In genomic region chr4:8674311-8674885, GRCh38 we compare ENCODE assay signal across 20 cellular contexts.
"Had no signal": no experiment of that assay in that cellular context is flagged by ENCODE, and none has a peak within 500 bp of the region (broad histone marks: within the 10 kb centered on the region; RNA-seq: fewer than 3 reads in every experiment).

No MANE protein-coding gene starts in this region.

- H3K4me1 ChIP-seq: left ventricle myocardium inferior, parathyroid adenoma, right atrium auricular region, tibial nerve, upper lobe of left lung, vagina had no signal

- H3K4me3 ChIP-seq: left ventricle myocardium inferior, right atrium auricular region, tibial nerve, upper lobe of left lung, vagina had no signal

- H3K36me3 ChIP-seq: left ventricle myocardium inferior, right atrium auricular region, tibial nerve, upper lobe of left lung, vagina had no signal

- DNase-seq: hypothalamus; immature natural killer cell; left ventricle myocardium inferior; midbrain; naive thymus-derived CD8-positive, alpha-beta T cell; small intestine; stimulated activated CD4-positive, alpha-beta T cell treated with anti-CD3 and anti-CD28 coated beads, Interleukin-1b, Interleukin-23, amount 100 ng/mL, for 48 hours; stimulated activated CD4-positive, alpha-beta T cell treated with anti-CD3 and anti-CD28 coated beads, Interleukin-2, amount 100 ng/mL, for 48 hours; stimulated activated CD4-positive, alpha-beta T cell treated with anti-CD3 and anti-CD28 coated beads, Interleukin-4, amount 100 ng/mL, for 4 hours; stimulated activated CD8-positive, alpha-beta memory T cell treated with anti-CD3 and anti-CD28 coated beads, Interleukin-4, amount 100 ng/mL, for 48 hours; stimulated activated naive CD4-positive, alpha-beta T cell treated with Interleukin-2 at 50 U/mL for 16 hours; stimulated activated naive CD8-positive, alpha-beta T cell treated with anti-CD3 and anti-CD28 coated beads, Interleukin-15, amount 100 ng/mL, for 72 hours; substantia nigra had no signal

- H3K27ac ChIP-seq: left ventricle myocardium inferior, parathyroid adenoma, right atrium auricular region, tibial nerve, upper lobe of left lung, vagina had no signal

- H3K9me3 ChIP-seq: right atrium auricular region, upper lobe of left lung, vagina had no signal

- H3K27me3 ChIP-seq: right atrium auricular region, tibial nerve, upper lobe of left lung, vagina had no signal

- ATAC-seq: naive thymus-derived CD8-positive, alpha-beta T cell; sciatic nerve; stimulated activated memory B cell treated with anti-CD40 and anti-IgM and Interleukin-4, amounts not matched to agents 10 μg/mL and 1 μg/mL and 100 μg/mL, for 72 hours; stimulated activated naive CD8-positive, alpha-beta T cell treated with anti-CD3 and anti-CD28 coated beads, Interleukin-15, amount 100 ng/mL, for 72 hours had no signal
